8 cellular contexts compared by ENCODE assay signal in genomic region chr2:25375989-25376545, GRCh38. TPM values are rescaled to one million over a fixed set of nuclear protein-coding genes. Genes with fewer than 3 reads are reported as not detected.
DNase-seq lines count a peak whose midpoint lies in the region; ATAC-seq, FAIRE-seq and TF ChIP-seq lines count a peak whose summit lies in the region.
"Had no signal": no experiment of that assay in that cellular context is flagged by ENCODE, and none has a peak within 500 bp of the region (broad histone marks: within the 10 kb centered on the region; RNA-seq: fewer than 3 reads in every experiment).

No MANE protein-coding gene starts in this region.

- H3K27ac ChIP-seq in PC-3 (ENCODE audit: low read length) (no peak overlapping the region), epithelial cell of prostate (peak overlapping the region; percentile 78)
- H3K27ac ChIP-seq: adrenal gland had no signal

- peak overlapping the region; percentile 88 for H3K4me2 ChIP-seq in PC-3 (ENCODE audit: low read length)

- no peak for ATAC-seq in PC-3
- ATAC-seq in sciatic nerve, result no peak
- ATAC-seq in omental fat pad (ENCODE audit: low FRiP score), result no peak

- peak; percentile 56 for FAIRE-seq in GM19239 (lab: Jason Lieb, UNC)

- CTCF ChIA-PET in PC-3 (lab: Charles Lee), result interaction anchor here (2.6 kb wide), 1 partner anchor 14 kb away, joined by 20 read pairs; no protein-coding TSS in a partner anchor

- BruUV-seq in PC-3 (replicated peaks; lab: Mats Ljungman, UMichigan), result no TSS peak

- H2AFZ ChIP-seq in PC-3 (ENCODE audit: low read length), result peak overlapping the region; percentile 85; the same call in 1 of the 2 replicates

- TF ChIP-seq CTCF in PC-3 (conservative IDR thresholded peaks at IDR 0.05; ENCODE audit: low read depth, low read length), result no peak
- no peak for TF ChIP-seq CTCF in omental fat pad (IDR thresholded peaks at IDR 0.05)

- H3K9me2 ChIP-seq in PC-3 (replicated peaks; ENCODE audit: low read length), result no peaks in the 10 kb centered on the region

- H3K27me3 ChIP-seq in PC-3 (ENCODE audit: low read length) (no peaks in the 10 kb centered on the region), MG63 (no peaks in the 10 kb centered on the region)
- H3K27me3 ChIP-seq: adrenal gland had no signal

- intact Hi-C loops in PC-3 (cut with micrococcal nuclease) (loop anchor here (2.0 kb wide), 1 partner anchor 137 kb away; no protein-coding TSS in a partner anchor), sciatic nerve (cut with DNase I) (no loop called here)

- peaks cover 35% of the 10 kb centered on the region for H3K4me1 ChIP-seq in PC-3 (ENCODE audit: insufficient read depth, low read length)

- H3K9me3 ChIP-seq in PC-3 (ENCODE audit: low read length) (no peaks in the 10 kb centered on the region), MG63 (no peaks in the 10 kb centered on the region)
- H3K9me3 ChIP-seq: adrenal gland had no signal

- no peak overlapping the region for H3K9ac ChIP-seq in PC-3 (ENCODE audit: low read length)

- POLR2A ChIA-PET in PC-3 (lab: Charles Lee; ENCODE audit: unreplicated experiment), result no interaction called here

- H3K79me2 ChIP-seq in PC-3 (ENCODE audit: low read length), result no peaks in the 10 kb centered on the region

- no peak for DNase-seq in GM19239 (ENCODE audit: insufficient read length, low spot score)
- no peak for DNase-seq in PC-3
- DNase-seq in epithelial cell of prostate (ENCODE audit: low read depth, low spot score), result no peak
- peak; percentile 38 for DNase-seq in sciatic nerve (ENCODE audit: low spot score)
- no peak for DNase-seq in MG63
- no peak for DNase-seq in omental fat pad (ENCODE audit: low spot score)
- DNase-seq in cerebellum (ENCODE audit: low spot score), result no peak

- no peaks in the 10 kb centered on the region for H3F3A ChIP-seq in PC-3 (ENCODE audit: low read length, unreplicated experiment)

- H4K20me1 ChIP-seq in PC-3 (ENCODE audit: low read length), result no peaks in the 10 kb centered on the region

- no peaks in the 10 kb centered on the region for H3K36me3 ChIP-seq in PC-3 (ENCODE audit: low read depth, low read length)
- no peaks in the 10 kb centered on the region for H3K36me3 ChIP-seq in MG63
- H3K36me3 ChIP-seq: adrenal gland had no signal

- peak overlapping the region; percentile 60 for H3K4me3 ChIP-seq in PC-3 (ENCODE audit: low read length)
- H3K4me3 ChIP-seq in MG63, result no peak overlapping the region

RNA-seq across cellular contexts. Expression of gene DNMT3A, which starts 34.3 kb away (rescaled TPM):
- total RNA-seq in PC-3 (2014; rRNA removed) (12.2 and 20.6 TPM in 2 replicates), sciatic nerve (35.0 TPM), omental fat pad (10 to 100 TPM in 1 of 4 donors, 1 to 10 TPM in 3; 8.0 to 18.0 (median 9.3) TPM), cerebellum (63.3 TPM)
- 6.0 and 9.2 TPM in 2 replicates for total RNA-seq in MG63 (2014; rRNA removed; shearing (Covaris generic); ENCODE audit: low replicate concordance)
